In the genomic region with DNA sequence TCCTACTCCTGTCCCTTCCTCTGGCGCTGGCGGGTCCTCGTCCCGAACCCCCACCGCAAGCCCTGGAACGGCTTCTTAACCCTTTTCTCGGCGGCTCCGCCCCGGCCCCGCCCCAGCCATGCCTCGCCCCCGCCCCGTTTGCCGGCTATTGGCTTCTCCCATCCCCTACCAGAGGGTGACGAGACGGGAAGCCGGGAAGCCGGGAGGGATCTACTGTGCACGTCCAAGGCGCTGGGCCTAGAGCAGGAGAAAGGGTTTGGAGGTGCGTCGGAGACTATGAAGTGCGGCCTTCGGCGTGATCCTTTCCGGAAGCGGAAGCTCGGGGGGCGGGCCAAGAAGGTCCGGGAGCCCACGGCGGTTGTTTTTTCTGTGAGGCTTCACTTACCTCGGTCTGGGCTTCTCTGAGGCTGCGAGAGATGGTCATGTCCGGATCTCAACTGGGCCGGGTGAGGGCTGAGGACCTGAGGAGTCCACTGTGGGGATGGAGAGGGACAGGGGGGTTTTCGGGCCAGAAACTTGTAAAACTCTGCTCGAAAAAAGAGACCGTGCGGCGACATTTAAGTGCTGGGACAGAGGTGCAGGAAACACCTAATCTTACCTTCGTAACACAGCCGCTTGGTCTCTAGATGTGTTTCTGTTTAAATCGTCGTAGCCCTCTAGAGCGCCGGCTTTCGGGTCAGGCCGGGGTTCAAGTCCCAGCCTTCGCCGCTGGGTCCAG, we compare ENCODE assay signal across 8 cellular contexts. TPM values are rescaled to one million over a fixed set of nuclear protein-coding genes. Genes with fewer than 3 reads are reported as not detected.
DNase-seq lines count a peak whose midpoint lies in the region; ATAC-seq, FAIRE-seq and TF ChIP-seq lines count a peak whose summit lies in the region.

No MANE protein-coding gene starts in this region.

- TF ChIP-seq POLR2A in GM12892 (IDR thresholded peaks at IDR 0.05; ENCODE audit: low read depth, low read length), result peak; percentile 75

- CTCF ChIA-PET in activated CD4-positive, alpha-beta memory T cell treated with anti-CD3 and anti-CD28 coated beads for 36 hours (lab: Charles Lee), result interaction anchor here (0.5 to 1.0 kb wide), 2 partner anchors 18 to 61 kb away, joined by 3 to 4 read pairs; no protein-coding TSS in a partner anchor

- H3K4me1 Mint-ChIP-seq in activated CD4-positive, alpha-beta memory T cell treated with anti-CD3 and anti-CD28 coated beads for 36 hours (ENCODE audit: low read depth), result peaks cover 5% of the 10 kb centered on the region

- peak; percentile 80 for FAIRE-seq in GM12892 (lab: Jason Lieb, UNC)

- H3K27me3 Mint-ChIP-seq in activated CD4-positive, alpha-beta memory T cell treated with anti-CD3 and anti-CD28 coated beads for 36 hours, result peaks cover 4% of the 10 kb centered on the region

- DNase-seq in GM12892 (ENCODE audit: insufficient read length) (peak; percentile 41), NCI-H460 (ENCODE audit: extremely low read depth, low read depth) (peak; percentile 59), lung microvascular endothelial cell (ENCODE audit: low read depth in 2 of 2) (peak; percentile 28 to 89), pons (ENCODE audit: low spot score) (no peak)
- peak; percentile 74 for DNase-seq in activated CD4-positive, alpha-beta memory T cell treated with anti-CD3 and anti-CD28 coated beads for 36 hours
- DNase-seq in effector CD8-positive, alpha-beta T cell (lab: John Stamatoyannopoulos, UW), result peak; percentile 60
- DNase-seq in stimulated activated CD8-positive, alpha-beta memory T cell treated with anti-CD3 and anti-CD28 coated beads, Interleukin-12 subunit alpha, Interleukin-12 subunit beta, amount 100 ng/mL, for 1 hour (ENCODE audit: low read depth), result peak; percentile 67

- H3K4me3 Mint-ChIP-seq in activated CD4-positive, alpha-beta memory T cell treated with anti-CD3 and anti-CD28 coated beads for 36 hours, result peak overlapping the region; percentile 92

- POLR2A ChIA-PET in activated CD4-positive, alpha-beta memory T cell treated with anti-CD3 and anti-CD28 coated beads for 36 hours (lab: Charles Lee), result interaction anchor here (0.5 to 1.1 kb wide), 2 partner anchors 94 to 696 kb away, joined by 3 to 4 read pairs; partner anchors contain the start of gene SLC41A3

- intact Hi-C loops in activated CD4-positive, alpha-beta memory T cell treated with anti-CD3 and anti-CD28 coated beads for 36 hours (cut with micrococcal nuclease), result loop anchor here (2.0 kb wide), 1 partner anchor 94 kb away; the partner anchor contains the start of gene SLC41A3

- H3K9me3 Mint-ChIP-seq in activated CD4-positive, alpha-beta memory T cell treated with anti-CD3 and anti-CD28 coated beads for 36 hours, result no peaks in the 10 kb centered on the region

- peak; percentile 91 for ATAC-seq in HG03039 (IDR thresholded peaks at IDR 0.05; ENCODE audit: unreplicated experiment)

- H3K27ac Mint-ChIP-seq in activated CD4-positive, alpha-beta memory T cell treated with anti-CD3 and anti-CD28 coated beads for 36 hours, result peak overlapping the region; percentile 87

- H3K36me3 Mint-ChIP-seq in activated CD4-positive, alpha-beta memory T cell treated with anti-CD3 and anti-CD28 coated beads for 36 hours, result peaks cover 5% of the 10 kb centered on the region

RNA-seq across cellular contexts. Expression of gene ROPN1B, which starts 21.4 kb away (rescaled TPM):
- polyA plus RNA-seq in GM12892 (2012; ENCODE audit: missing spikeins), result not detected
- not detected in 2 replicates for total RNA-seq in NCI-H460 (2014; rRNA removed; shearing (Covaris generic))
- not detected in 2 replicates for polyA plus RNA-seq in NCI-H460 (2014; cell fraction: nucleus; rRNA removed)
- total RNA-seq in activated CD4-positive, alpha-beta memory T cell treated with anti-CD3 and anti-CD28 coated beads for 36 hours, result not detected
- total RNA-seq in lung microvascular endothelial cell, result not detected in 2 replicates
